1 cellular context compared by ENCODE assay signal in genomic region chr19:10363789-10364281, GRCh38.
TF ChIP-seq lines count a peak whose summit lies in the region.

No MANE protein-coding gene starts in this region.

TF ChIP-seq in HepG2, 621 proteins besides CTCF, POLR2A, EP300 and RAD21:
- no peak for TF ChIP-seq RNF219 (CRISPR knock-in tag; IDR thresholded peaks at IDR 0.05)
- TF ChIP-seq CREB1 (IDR thresholded peaks at IDR 0.05) = 0 out of 2 replicates have a peak, but pooled peaks have one; percentile 9
- TF ChIP-seq CREB1 (CRISPR knock-in tag; IDR thresholded peaks at IDR 0.05) = no peak
TF ChIP-seq in HepG2: peak in this region for 1.
